Comparison of ENCODE assay signal across 10 cellular contexts in the genomic region with DNA sequence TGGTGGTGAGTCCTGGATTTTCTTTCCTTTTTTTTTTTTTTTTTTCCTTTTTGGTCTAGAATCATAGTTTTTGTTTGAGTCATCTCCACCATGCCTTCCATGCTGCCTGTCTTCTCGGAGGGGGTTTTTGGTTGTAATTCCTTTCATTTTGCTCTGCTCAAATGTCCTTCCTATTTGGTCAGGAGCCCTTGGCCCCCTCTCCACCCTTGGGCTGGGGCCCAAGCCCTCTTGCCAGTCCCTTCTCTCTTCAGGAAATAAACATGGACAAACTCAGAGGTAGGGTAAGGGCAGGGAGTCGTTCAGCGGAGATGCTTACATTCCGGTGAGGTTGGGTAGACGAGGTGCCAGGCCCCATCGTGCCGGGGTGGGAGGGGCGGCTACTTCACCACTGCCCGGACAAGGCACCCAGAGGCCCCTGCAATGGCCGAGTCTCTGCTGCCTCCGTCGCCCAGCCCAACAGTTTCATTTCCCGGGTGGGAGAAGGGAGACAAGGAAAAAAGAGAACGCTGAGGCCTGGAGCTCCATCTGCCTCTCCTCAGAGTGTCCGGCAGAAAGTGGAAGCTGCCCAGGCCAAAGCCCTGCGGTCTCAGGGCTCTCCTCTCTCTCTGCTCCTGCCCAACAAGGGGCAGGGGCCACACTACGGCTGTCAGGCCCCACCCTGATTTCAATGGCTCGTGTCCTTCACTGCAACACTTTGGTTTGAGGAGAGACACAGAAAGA. TPM values are rescaled to one million over a fixed set of nuclear protein-coding genes. Genes with fewer than 3 reads are reported as not detected.
DNase-seq lines count a peak whose midpoint lies in the region; ATAC-seq and FAIRE-seq lines count a peak whose summit lies in the region.
"Had no signal": no experiment of that assay in that cellular context is flagged by ENCODE, and none has a peak within 500 bp of the region (broad histone marks: within the 10 kb centered on the region; RNA-seq: fewer than 3 reads in every experiment).

No MANE protein-coding gene starts in this region.

- H3K27ac Mint-ChIP-seq in stimulated activated naive CD8-positive, alpha-beta T cell treated with anti-CD3 and anti-CD28 coated beads, Interleukin-15, Interleukin-2, amounts not matched to agents 100 ng/mL and 50 ng/mL, for 24 hours, result peak overlapping the region; percentile 26
- peak overlapping the region; percentile 22 for H3K27ac Mint-ChIP-seq in activated T-helper 2 cell treated with anti-CD3 and anti-CD28 coated beads, Interferon-gamma antibody, Interleukin-2, Interleukin-4, amounts not matched to agents 10 μg/mL and 5 μg/mL and 100 μg/mL, durations not matched to agents 14 hours and 24 hours and 36 hours

- FAIRE-seq in urothelium cell line (lab: Jason Lieb, UNC), result peak; percentile 48

- no peak for ATAC-seq in stimulated activated naive CD8-positive, alpha-beta T cell treated with anti-CD3 and anti-CD28 coated beads, Interleukin-15, Interleukin-2, amounts not matched to agents 100 U/mL and 50 U/mL, for 24 hours
- ATAC-seq in GM18498 (IDR thresholded peaks at IDR 0.05; ENCODE audit: unreplicated experiment), result no peak

- peaks cover 38% of the 10 kb centered on the region for H3K4me1 Mint-ChIP-seq in stimulated activated naive CD8-positive, alpha-beta T cell treated with anti-CD3 and anti-CD28 coated beads, Interleukin-15, Interleukin-2, amounts not matched to agents 100 ng/mL and 50 ng/mL, for 24 hours (ENCODE audit: low read depth)
- peaks cover 17% of the 10 kb centered on the region for H3K4me1 Mint-ChIP-seq in activated T-helper 2 cell treated with anti-CD3 and anti-CD28 coated beads, Interferon-gamma antibody, Interleukin-2, Interleukin-4, amounts not matched to agents 10 μg/mL and 5 μg/mL and 100 μg/mL, durations not matched to agents 14 hours and 24 hours and 36 hours (ENCODE audit: low read depth)

- intact Hi-C loops in activated T-helper 2 cell treated with anti-CD3 and anti-CD28 coated beads, Interferon-gamma antibody, Interleukin-2, Interleukin-4, amounts not matched to agents 10 μg/mL and 5 μg/mL and 100 μg/mL, durations not matched to agents 14 hours and 24 hours and 36 hours (cut with micrococcal nuclease), result no loop called here

- H3K4me3 Mint-ChIP-seq in stimulated activated naive CD8-positive, alpha-beta T cell treated with anti-CD3 and anti-CD28 coated beads, Interleukin-15, Interleukin-2, amounts not matched to agents 100 ng/mL and 50 ng/mL, for 24 hours, result no peak overlapping the region
- no peak overlapping the region for H3K4me3 Mint-ChIP-seq in activated T-helper 2 cell treated with anti-CD3 and anti-CD28 coated beads, Interferon-gamma antibody, Interleukin-2, Interleukin-4, amounts not matched to agents 10 μg/mL and 5 μg/mL and 100 μg/mL, durations not matched to agents 14 hours and 24 hours and 36 hours (ENCODE audit: low read depth)

- H3K36me3 Mint-ChIP-seq in stimulated activated naive CD8-positive, alpha-beta T cell treated with anti-CD3 and anti-CD28 coated beads, Interleukin-15, Interleukin-2, amounts not matched to agents 100 ng/mL and 50 ng/mL, for 24 hours (ENCODE audit: low read depth), result peaks cover 19% of the 10 kb centered on the region
- peaks cover 30% of the 10 kb centered on the region for H3K36me3 Mint-ChIP-seq in activated T-helper 2 cell treated with anti-CD3 and anti-CD28 coated beads, Interferon-gamma antibody, Interleukin-2, Interleukin-4, amounts not matched to agents 10 μg/mL and 5 μg/mL and 100 μg/mL, durations not matched to agents 14 hours and 24 hours and 36 hours (ENCODE audit: low read depth)

- DNase-seq in stimulated activated naive CD8-positive, alpha-beta T cell treated with anti-CD3 and anti-CD28 coated beads, Interleukin-15, Interleukin-2, amounts not matched to agents 100 U/mL and 50 U/mL, for 24 hours, result no peak
- no peak for DNase-seq in activated T-helper 2 cell treated with anti-CD3 and anti-CD28 coated beads, Interferon-gamma antibody, Interleukin-2, Interleukin-4, amounts not matched to agents 10 μg/mL and 5 μg/mL and 100 μg/mL, durations not matched to agents 14 hours and 24 hours and 36 hours (ENCODE audit: low spot score)
- DNase-seq in kidney tubule cell (ENCODE audit: low spot score), result peak; percentile 50
- DNase-seq in urothelium cell line (ENCODE audit: low spot score), result peak; percentile 76
- DNase-seq in NCI-H2227 treated with DMSO at 0.1 percent for 48 hours (lab: John Stamatoyannopoulos, UW), result no peak
- DNase-seq in NCI-H1436 (lab: John Stamatoyannopoulos, UW), result no peak
- DNase-seq: NCI-H2171 treated with DMSO at 0.1 percent for 48 hours; stimulated activated CD4-positive, alpha-beta T cell treated with anti-CD3 and anti-CD28 coated beads, Interleukin-4, amount 100 ng/mL, for 1 hour had no signal

- no peaks in the 10 kb centered on the region for H3K27me3 Mint-ChIP-seq in stimulated activated naive CD8-positive, alpha-beta T cell treated with anti-CD3 and anti-CD28 coated beads, Interleukin-15, Interleukin-2, amounts not matched to agents 100 ng/mL and 50 ng/mL, for 24 hours
- H3K27me3 Mint-ChIP-seq in activated T-helper 2 cell treated with anti-CD3 and anti-CD28 coated beads, Interferon-gamma antibody, Interleukin-2, Interleukin-4, amounts not matched to agents 10 μg/mL and 5 μg/mL and 100 μg/mL, durations not matched to agents 14 hours and 24 hours and 36 hours (ENCODE audit: low read depth), result no peaks in the 10 kb centered on the region

- H3K9me3 Mint-ChIP-seq in stimulated activated naive CD8-positive, alpha-beta T cell treated with anti-CD3 and anti-CD28 coated beads, Interleukin-15, Interleukin-2, amounts not matched to agents 100 ng/mL and 50 ng/mL, for 24 hours, result no peaks in the 10 kb centered on the region
- no peaks in the 10 kb centered on the region for H3K9me3 Mint-ChIP-seq in activated T-helper 2 cell treated with anti-CD3 and anti-CD28 coated beads, Interferon-gamma antibody, Interleukin-2, Interleukin-4, amounts not matched to agents 10 μg/mL and 5 μg/mL and 100 μg/mL, durations not matched to agents 14 hours and 24 hours and 36 hours

RNA-seq across cellular contexts. Expression of gene ZNF574, which starts 12.7 kb away (rescaled TPM):
- 15.7 and 16.6 TPM in 2 replicates for total RNA-seq in activated T-helper 2 cell treated with anti-CD3 and anti-CD28 coated beads, Interferon-gamma antibody, Interleukin-2, Interleukin-4, amounts not matched to agents 10 μg/mL and 5 μg/mL and 100 μg/mL, durations not matched to agents 14 hours and 24 hours and 36 hours

RNA-seq across cellular contexts. Expression of gene GRIK5, which starts 18.6 kb away (rescaled TPM):
- 2.4 and 3.3 TPM in 2 replicates for total RNA-seq in activated T-helper 2 cell treated with anti-CD3 and anti-CD28 coated beads, Interferon-gamma antibody, Interleukin-2, Interleukin-4, amounts not matched to agents 10 μg/mL and 5 μg/mL and 100 μg/mL, durations not matched to agents 14 hours and 24 hours and 36 hours

RNA-seq across cellular contexts. Expression of gene POU2F2, which starts 43.6 kb away (rescaled TPM):
- total RNA-seq in activated T-helper 2 cell treated with anti-CD3 and anti-CD28 coated beads, Interferon-gamma antibody, Interleukin-2, Interleukin-4, amounts not matched to agents 10 μg/mL and 5 μg/mL and 100 μg/mL, durations not matched to agents 14 hours and 24 hours and 36 hours, result 48.6 and 49.5 TPM in 2 replicates

Comparison
In these comparisons a context has a peak if more than half of its experiments do, and no peak if none do; other contexts are left out.
1. DNase-seq: peak in kidney tubule cell (single experiment) and urothelium cell line (single experiment); none in stimulated activated naive CD8-positive, alpha-beta T cell treated with anti-CD3 and anti-CD28 coated beads, Interleukin-15, Interleukin-2, amounts not matched to agents 100 U/mL and 50 U/mL, for 24 hours (single experiment), activated T-helper 2 cell treated with anti-CD3 and anti-CD28 coated beads, Interferon-gamma antibody, Interleukin-2, Interleukin-4, amounts not matched to agents 10 μg/mL and 5 μg/mL and 100 μg/mL, durations not matched to agents 14 hours and 24 hours and 36 hours (single experiment), NCI-H2227 treated with DMSO at 0.1 percent for 48 hours (single experiment) and NCI-H1436 (single experiment).